In genomic region chr15:75801859-75802593, GRCh38 we compare ENCODE assay signal across 1 cellular context.
A peak's percentile ranks its signal among the peaks of the same experiment; 100 is the strongest.
TF ChIP-seq lines count a peak whose summit lies in the region.

No MANE protein-coding gene starts in this region.

TF ChIP-seq in K562, 482 proteins besides CTCF, POLR2A, EP300 and RAD21 (continued from another document):
- TF ChIP-seq ZBTB11 (CRISPR knock-in tag; IDR thresholded peaks at IDR 0.05) (0 out of 6 replicates have a peak, but pooled peaks of 1 of the 3 experiments have one; percentile 21), ZNF184 (CRISPR knock-in tag; IDR thresholded peaks at IDR 0.05) (no peak), C11orf30 (IDR thresholded peaks at IDR 0.05; ENCODE audit: low read depth) (no peak), DIDO1 (tag; IDR thresholded peaks at IDR 0.05; ENCODE audit: low read depth) (no peak), TFE3 (CRISPR knock-in tag; IDR thresholded peaks at IDR 0.05) (no peak), E2F6 (IDR thresholded peaks at IDR 0.05; ENCODE audit: borderline replicate concordance in 1 of 2, extremely low read depth in 1 of 2, insufficient read depth in 1 of 2, insufficient read length in 1 of 2, low read depth in 1 of 2, low read length in 1 of 2, poor library complexity in 1 of 2, severe bottlenecking in 1 of 2) (peak in 1 of 2 experiments; percentile 55), ZC3H11A (IDR thresholded peaks at IDR 0.05; ENCODE audit: low read depth, low read length) (no peak), KLF1 (tag; IDR thresholded peaks at IDR 0.05) (no peak), TAF1 (IDR thresholded peaks at IDR 0.05; ENCODE audit: control insufficient read depth, extremely low read depth, insufficient read depth, low read length, severe bottlenecking) (no peak), HNRNPH1 (optimal IDR thresholded peaks at IDR 0.05; ENCODE audit: low read depth, low read length) (no peak), CTCFL (IDR thresholded peaks at IDR 0.05; ENCODE audit: borderline replicate concordance, insufficient read depth, low read depth, low read length, poor library complexity, severe bottlenecking) (no peak), ARID4B (CRISPR knock-in tag; IDR thresholded peaks at IDR 0.05) (no peak), HLTF (IDR thresholded peaks at IDR 0.05) (no peak), ZNF121 (CRISPR knock-in tag; conservative IDR thresholded peaks at IDR 0.05) (no peak), POLR2AphosphoS2 (IDR thresholded peaks at IDR 0.05; ENCODE audit: low read length) (no peak), NCOA2 (IDR thresholded peaks at IDR 0.05; ENCODE audit: partially characterized antibody in 2 of 2) (no peak), CC2D1A (IDR thresholded peaks at IDR 0.05) (0 out of 2 replicates have a peak, but pooled peaks have one; percentile 44), XRCC5 (IDR thresholded peaks at IDR 0.05; ENCODE audit: low read depth, low read length) (no peak), TFAP4 (CRISPR knock-in tag; IDR thresholded peaks at IDR 0.05; ENCODE audit: borderline replicate concordance) (peak; percentile 95), NCOA1 (IDR thresholded peaks at IDR 0.05; ENCODE audit: low read depth) (no peak), ZNF507 (tag; conservative IDR thresholded peaks at IDR 0.05) (no peak)
TF ChIP-seq in K562: peak in this region for 41.
